8 cellular contexts compared by ENCODE assay signal in genomic region chr4:139177888-139178609, GRCh38. TPM values are rescaled to one million over a fixed set of nuclear protein-coding genes. Genes with fewer than 3 reads are reported as not detected.
DNase-seq lines count a peak whose midpoint lies in the region; ATAC-seq and TF ChIP-seq lines count a peak whose summit lies in the region.

No MANE protein-coding gene starts in this region.

- DNase-seq in NCI-H524 (lab: John Stamatoyannopoulos, UW): peak; percentile 73 to 82
- DNase-seq in activated CD4-positive, alpha-beta T cell treated with anti-CD3 and anti-CD28 coated beads for 48 hours: peak; percentile 92
- DNase-seq in colonic mucosa: peak; percentile 96
- DNase-seq in left lobe of liver (ENCODE audit: low spot score): peak; percentile 97
- peak; percentile 87 to 92 for DNase-seq in stimulated activated CD4-positive, alpha-beta T cell treated with anti-CD3 and anti-CD28 coated beads, Interleukin-2, amount 100 ng/mL, for 24 hours

- H3K9ac ChIP-seq in BLaER1 treated with 17β-estradiol and CSF1 and Interleukin-3, amounts not matched to agents 10 nM and 100 nM: peak overlapping the region; percentile 90 to 100 (median 96)
- H3K9ac ChIP-seq in colonic mucosa (ENCODE audit: low read depth in 2 of 2, low read length in 2 of 2): peak overlapping the region; percentile 95 to 96

- intact Hi-C loops in colonic mucosa (cut with DNase I): loop anchor here (5.0 kb wide), 1 partner anchor 96 kb away; no protein-coding TSS in a partner anchor

- H3K27me3 ChIP-seq in BLaER1 treated with 17β-estradiol and CSF1 and Interleukin-3, amounts not matched to agents 10 nM and 100 nM: peaks cover 0 to 21% (median 16%) of the 10 kb centered on the region in 11 experiments; a peak in 17 of 22 replicates
- no peaks in the 10 kb centered on the region for H3K27me3 ChIP-seq in colonic mucosa

- TF ChIP-seq CTCF in colonic mucosa (IDR thresholded peaks at IDR 0.05): no peak

- H3K4me2 ChIP-seq in BLaER1 treated with 17β-estradiol and CSF1 and Interleukin-3, amounts not matched to agents 10 nM and 100 nM: peak overlapping the region; percentile 83 to 99 (median 96)

- H3K4me1 ChIP-seq in BLaER1 treated with 17β-estradiol and CSF1 and Interleukin-3, amounts not matched to agents 10 nM and 100 nM: peaks cover 19 to 37% (median 26%) of the 10 kb centered on the region in 10 experiments
- no peaks in the 10 kb centered on the region for H3K4me1 ChIP-seq in colonic mucosa

- peaks cover 24 to 37% (median 32%) of the 10 kb centered on the region in 11 experiments for H4K20me1 ChIP-seq in BLaER1 treated with 17β-estradiol and CSF1 and Interleukin-3, amounts not matched to agents 10 nM and 100 nM

- H3K4me3 ChIP-seq in BLaER1 treated with 17β-estradiol and CSF1 and Interleukin-3, amounts not matched to agents 10 nM and 100 nM: peak overlapping the region; percentile 83 to 100 (median 97)
- peak overlapping the region; percentile 75 for H3K4me3 ChIP-seq in colonic mucosa

- H3K27ac ChIP-seq in BLaER1 treated with 17β-estradiol and CSF1 and Interleukin-3, amounts not matched to agents 10 nM and 100 nM: peak overlapping the region; percentile 82 to 100 (median 92)
- H3K27ac ChIP-seq in colonic mucosa: peak overlapping the region; percentile 99

- ATAC-seq in GM19328 (IDR thresholded peaks at IDR 0.05; ENCODE audit: unreplicated experiment): peak; percentile 70
- peak; percentile 63 for ATAC-seq in HG03460 (IDR thresholded peaks at IDR 0.05; ENCODE audit: unreplicated experiment)
- peak; percentile 80 for ATAC-seq in left lobe of liver

- no peaks in the 10 kb centered on the region for H3K36me3 ChIP-seq in BLaER1 treated with 17β-estradiol and CSF1 and Interleukin-3, amounts not matched to agents 10 nM and 100 nM
- no peaks in the 10 kb centered on the region for H3K36me3 ChIP-seq in colonic mucosa

- no peaks in the 10 kb centered on the region for H3K9me3 ChIP-seq in BLaER1 treated with 17β-estradiol and CSF1 and Interleukin-3, amounts not matched to agents 10 nM and 100 nM (replicated peaks in 1 of 11)
- H3K9me3 ChIP-seq in colonic mucosa: no peaks in the 10 kb centered on the region

RNA-seq across cellular contexts. Expression of gene ELF2, which starts 1.0 kb away (rescaled TPM):
- total RNA-seq in colonic mucosa: 10 to 100 TPM; 30.0 to 40.0 TPM
- 14.3 TPM for total RNA-seq in left lobe of liver

Comparison
In these comparisons a context has a peak if more than half of its experiments do, and no peak if none do; other contexts are left out.
1. Peak in every context shown above with its lines: DNase-seq, ATAC-seq, H3K4me3 ChIP-seq and H3K27ac ChIP-seq.